Comparison of ENCODE assay signal across 19 cellular contexts in genomic region chr9:122318284-122318683, GRCh38. TPM values are rescaled to one million over a fixed set of nuclear protein-coding genes. Genes with fewer than 3 reads are reported as not detected.
DNase-seq lines count a peak whose midpoint lies in the region; ATAC-seq and TF ChIP-seq lines count a peak whose summit lies in the region.
"Had no signal": no experiment of that assay in that cellular context is flagged by ENCODE, and none has a peak within 500 bp of the region (broad histone marks: within the 10 kb centered on the region; RNA-seq: fewer than 3 reads in every experiment).

No MANE protein-coding gene starts in this region.

- peak overlapping the region in 1 of 2 donors; percentile 46 for H3K27ac ChIP-seq in breast epithelium
- H3K27ac ChIP-seq: parathyroid adenoma had no signal

- H3K4me3 ChIP-seq in breast epithelium, result no peak overlapping the region
- H3K4me3 ChIP-seq: GM12878, K562 had no signal

- no peaks in the 10 kb centered on the region for H3K9me3 ChIP-seq in breast epithelium

- no peak for TF ChIP-seq POLR2A in breast epithelium (IDR thresholded peaks at IDR 0.05)

- DNase-seq in Right ventricle myocardium inferior (ENCODE audit: missing footprints) (no peak), cardiac septum (ENCODE audit: low spot score) (no peak), fibroblast of peridontal ligament (ENCODE audit: extremely low read depth) (peak; percentile 18), mucosa of gallbladder (ENCODE audit: low spot score) (peak; percentile 22), GOT3 (lab: John Stamatoyannopoulos, UW) (no peak), breast epithelium (ENCODE audit: low spot score in 2 of 2) (no peak), NCI-H146 treated with DMSO at 0.1 percent for 48 hours (lab: John Stamatoyannopoulos, UW; ENCODE audit: unreplicated experiment) (no peak), NCI-H748 treated with DMSO at 0.1 percent for 48 hours (lab: John Stamatoyannopoulos, UW) (no peak)
- DNase-seq: 8988T; activated CD4-positive, alpha-beta memory T cell treated with anti-CD3 and anti-CD28 coated beads, Interleukin-2, amount 10 ng/mL, durations not matched to agents 7 days and 5 days; effector CD4-positive, alpha-beta T cell; EL; foreskin melanocyte; NCI-H526; stimulated activated naive CD8-positive, alpha-beta T cell treated with anti-CD3 and anti-CD28 coated beads, Interleukin-15, amount 100 ng/mL, for 72 hours had no signal

- intact Hi-C loops in Right ventricle myocardium inferior (cut with DNase I), result no loop called here
- intact Hi-C loops in cardiac septum (cut with DNase I), result no loop called here
- intact Hi-C loops in breast epithelium (cut with DNase I; ENCODE audit: low total_unique reads), result no loop called here

- no peak for TF ChIP-seq CTCF in breast epithelium (IDR thresholded peaks at IDR 0.05)

- no peaks in the 10 kb centered on the region for H3K4me1 ChIP-seq in breast epithelium
- H3K4me1 ChIP-seq: parathyroid adenoma had no signal

- ATAC-seq in Right ventricle myocardium inferior, result peak; percentile 66
- ATAC-seq: GM12878; K562; Panc1; stimulated activated naive CD8-positive, alpha-beta T cell treated with anti-CD3 and anti-CD28 coated beads, Interleukin-15, amount 100 ng/mL, for 72 hours had no signal

- no peaks in the 10 kb centered on the region for H3K36me3 ChIP-seq in breast epithelium

- no peaks in the 10 kb centered on the region for H3K27me3 ChIP-seq in breast epithelium

RNA-seq across cellular contexts. Expression of gene PTGS1, which starts 52.5 kb away (rescaled TPM):
- 4.0 TPM for total RNA-seq in Right ventricle myocardium inferior
- total RNA-seq in cardiac septum, result 2.9 TPM
- 24.1 TPM for total RNA-seq in mucosa of gallbladder
- 1 to 10 TPM; 2.6 to 8.0 (median 4.5) TPM for total RNA-seq in breast epithelium

RNA-seq across cellular contexts. Expression of gene MRRF, which starts 53.6 kb away (rescaled TPM):
- total RNA-seq in Right ventricle myocardium inferior (39.1 TPM), cardiac septum (35.9 TPM), mucosa of gallbladder (26.3 TPM), breast epithelium (10 to 100 TPM; 32.5 to 55.3 (median 44.9) TPM)

RNA-seq across cellular contexts. Expression of gene RBM18, which starts 53.6 kb away (rescaled TPM):
- total RNA-seq in Right ventricle myocardium inferior, result 38.5 TPM
- total RNA-seq in cardiac septum, result 32.3 TPM
- 21.3 TPM for total RNA-seq in mucosa of gallbladder
- 10 to 100 TPM; 10.4 to 20.9 (median 13.4) TPM for total RNA-seq in breast epithelium

Comparison
In these comparisons a context has a peak if more than half of its experiments do, and no peak if none do; other contexts are left out.
1. DNase-seq: peak in fibroblast of peridontal ligament (single experiment) and mucosa of gallbladder (single experiment); none in Right ventricle myocardium inferior (single experiment), cardiac septum (single experiment), GOT3 (single experiment), breast epithelium (0 of 2), NCI-H146 treated with DMSO at 0.1 percent for 48 hours (single experiment) and NCI-H748 treated with DMSO at 0.1 percent for 48 hours (single experiment).